ENCODE assay signal across 21 cellular contexts in genomic region chr9:106796771-106797170, GRCh38.
"Had no signal": no experiment of that assay in that cellular context is flagged by ENCODE, and none has a peak within 500 bp of the region (broad histone marks: within the 10 kb centered on the region; RNA-seq: fewer than 3 reads in every experiment).

No MANE protein-coding gene starts in this region.

- H2AFZ ChIP-seq: neural progenitor cell had no signal

- H3K4me1 ChIP-seq: left lung, spleen, testis, upper lobe of left lung had no signal

- H3K9me3 ChIP-seq: gastrocnemius medialis, heart left ventricle, left lung, psoas muscle, sigmoid colon, spleen, testis, tibial artery, upper lobe of left lung had no signal

- H3K27me3 ChIP-seq: dorsolateral prefrontal cortex, gastrocnemius medialis, heart left ventricle, left lung, neural progenitor cell, sigmoid colon, spleen, testis, tibial artery, upper lobe of left lung had no signal

- H3K4me3 ChIP-seq: dorsolateral prefrontal cortex, gastrocnemius medialis, heart left ventricle, left lung, neural progenitor cell, psoas muscle, sigmoid colon, skin epidermis, spleen, testis, tibial artery, upper lobe of left lung had no signal

- H3K27ac ChIP-seq: dorsolateral prefrontal cortex, gastrocnemius medialis, heart left ventricle, left lung, neural progenitor cell, psoas muscle, skin epidermis, spleen, testis, tibial artery, upper lobe of left lung had no signal

- H3K4me2 ChIP-seq: neural progenitor cell had no signal

- DNase-seq: dorsolateral prefrontal cortex; effector CD4-positive, alpha-beta T cell; gastrocnemius medialis; heart left ventricle; hippocampal formation; left cardiac atrium; left lung; naive thymus-derived CD4-positive, alpha-beta T cell; posterior cingulate gyrus; psoas muscle; right cardiac atrium; sigmoid colon; spleen; stimulated activated CD4-positive, alpha-beta T cell treated with anti-CD3 and anti-CD28 coated beads, Interleukin-4, amount 100 ng/mL, for 4 hours; stimulated activated naive CD8-positive, alpha-beta T cell treated with anti-CD3 and anti-CD28 coated beads, Interleukin-15, Interleukin-2, amounts not matched to agents 100 U/mL and 50 U/mL, for 24 hours; substantia nigra; testis; tibial artery; upper lobe of left lung had no signal

- H3K36me3 ChIP-seq: gastrocnemius medialis, heart left ventricle, left lung, neural progenitor cell, sigmoid colon, spleen, tibial artery, upper lobe of left lung had no signal
